8 cellular contexts compared by ENCODE assay signal in genomic region chr19:45692187-45693111, GRCh38. TPM values are rescaled to one million over a fixed set of nuclear protein-coding genes. Genes with fewer than 3 reads are reported as not detected.
DNase-seq lines count a peak whose midpoint lies in the region; ATAC-seq, FAIRE-seq and TF ChIP-seq lines count a peak whose summit lies in the region.

QPCTL (plus strand) TSS chr19:45692666; CDS start chr19:45692704, 38 bp downstream.

- H3K27ac ChIP-seq in OCI-LY3 (ENCODE audit: low read length) (peak within 1 kb of the TSS; percentile 72), endothelial cell of umbilical vein (ENCODE audit: insufficient read depth, low read depth, low read length) (peak within 1 kb of the TSS; percentile 82)

- H4K20me1 ChIP-seq in OCI-LY3 (ENCODE audit: insufficient read depth, low read length): no peaks in the 10 kb centered on the region
- no peaks in the 10 kb centered on the region for H4K20me1 ChIP-seq in endothelial cell of umbilical vein (replicated peaks; ENCODE audit: control insufficient read depth, extremely low read depth, insufficient read depth, low read length)

- peak within 1 kb of the TSS; percentile 90 for H3K9ac ChIP-seq in OCI-LY3 (ENCODE audit: low read length)
- peak within 1 kb of the TSS; percentile 88 for H3K9ac ChIP-seq in endothelial cell of umbilical vein (replicated peaks; ENCODE audit: extremely low read depth, insufficient read depth, low read length)

- TF ChIP-seq CTCF in OCI-LY3 (IDR thresholded peaks at IDR 0.05; ENCODE audit: low read depth, low read length) (no peak), endothelial cell of umbilical vein (IDR thresholded peaks at IDR 0.05; ENCODE audit: extremely low read depth in 1 of 2, insufficient read depth in 1 of 2, low read depth in 1 of 2, low read length in 2 of 2) (no peak)

- peak; percentile 76 for TF ChIP-seq POLR2A in endothelial cell of umbilical vein (IDR thresholded peaks at IDR 0.05; ENCODE audit: low read depth, low read length)

- H3K9me1 ChIP-seq in endothelial cell of umbilical vein (replicated peaks; ENCODE audit: control insufficient read depth, extremely low read depth, insufficient read depth, low read length): no peaks in the 10 kb centered on the region

- ATAC-seq in GM21515 (IDR thresholded peaks at IDR 0.05; ENCODE audit: unreplicated experiment): peak; percentile 76

- H3K4me2 ChIP-seq in OCI-LY3 (ENCODE audit: low read length) (peak within 1 kb of the TSS; percentile 76), endothelial cell of umbilical vein (ENCODE audit: insufficient read depth, low read length) (peak within 1 kb of the TSS; percentile 74)

- BruUV-seq in endothelial cell of umbilical vein (replicated peaks; lab: Mats Ljungman, UMichigan): TSS peak; percentile 71

- intact Hi-C loops in endothelial cell of umbilical vein (cut with micrococcal nuclease): loop anchor here (1.0 to 5.0 kb wide), 9 partner anchors 11 to 265 kb away; partner anchors contain the start of gene FBXO46

- POLR2A ChIA-PET in endothelial cell of umbilical vein (lab: Charles Lee): interaction anchor here (0.5 to 1.8 kb wide), 8 partner anchors 15 to 1138 kb away, joined by 3 to 10 read pairs (median 4); partner anchors contain the start of gene SIX5

- H3K9me3 ChIP-seq in OCI-LY3 (ENCODE audit: insufficient read depth, low read length): no peaks in the 10 kb centered on the region
- H3K9me3 ChIP-seq in endothelial cell of umbilical vein (replicated peaks; ENCODE audit: control insufficient read depth, insufficient read depth, low read length): no peaks in the 10 kb centered on the region

- peak within 1 kb of the TSS; percentile 87 for H3K4me3 ChIP-seq in OCI-LY3 (ENCODE audit: low read length)
- peak within 1 kb of the TSS; percentile 70 to 93 (median 85) for H3K4me3 ChIP-seq in endothelial cell of umbilical vein (replicated peaks in 1 of 3; ENCODE audit: insufficient read depth in 1 of 3, low read depth in 1 of 3, low read length in 3 of 3)

- CTCF ChIA-PET in endothelial cell of umbilical vein (lab: Charles Lee): interaction anchor here (0.6 to 5.1 kb wide), 32 partner anchors 9 to 253 kb away, joined by 3 to 56 read pairs (median 6); partner anchors contain the start of genes FBXO46, GIPR, MEIOSIN and SIX5

- H3K79me2 ChIP-seq in OCI-LY3 (ENCODE audit: low read length) (peaks cover 40% of the 10 kb centered on the region), endothelial cell of umbilical vein (ENCODE audit: control insufficient read depth, insufficient read depth, low read length) (peaks cover 24% of the 10 kb centered on the region)

- peak; percentile 99 for FAIRE-seq in endothelial cell of umbilical vein (lab: Jason Lieb, UNC)

- DNase-seq in D341Med (ENCODE audit: low spot score): peak; percentile 94
- peak; percentile 96 for DNase-seq in HuH-7 (ENCODE audit: low spot score)
- peak; percentile 94 for DNase-seq in activated T-cell treated with anti-CD3 and anti-CD28 coated beads for 1 hour (ENCODE audit: low read depth)
- peak; percentile 100 for DNase-seq in endothelial cell of umbilical vein (ENCODE audit: low read depth, low spot score)
- DNase-seq in midbrain (lab: John Stamatoyannopoulos, UW): peak; percentile 98
- DNase-seq in stimulated activated CD8-positive, alpha-beta memory T cell treated with anti-CD3 and anti-CD28 coated beads, Interleukin-2, amount 100 ng/mL, for 1 hour (ENCODE audit: low read depth in 2 of 2): peak; percentile 88 to 95

- H3K4me1 ChIP-seq in OCI-LY3 (ENCODE audit: low read length): peaks cover 12% of the 10 kb centered on the region
- H3K4me1 ChIP-seq in endothelial cell of umbilical vein (ENCODE audit: control insufficient read depth, extremely low read depth, insufficient read depth, low read length): peaks cover 9% of the 10 kb centered on the region

- H2AFZ ChIP-seq in OCI-LY3 (ENCODE audit: low read depth, low read length) (peak within 1 kb of the TSS; percentile 83), endothelial cell of umbilical vein (ENCODE audit: low read depth, low read length) (peak within 1 kb of the TSS; percentile 80)

- H3K27me3 ChIP-seq in OCI-LY3 (ENCODE audit: low read depth, low read length) (no peaks in the 10 kb centered on the region), endothelial cell of umbilical vein (ENCODE audit: control insufficient read depth in 2 of 2, insufficient read depth in 2 of 2, low read length in 2 of 2) (no peaks in the 10 kb centered on the region)

- dilution Hi-C loops in endothelial cell of umbilical vein (cut with MboI; ENCODE audit: extremely low pct_ligation_motif_present, low sequenced_read_pairs): no loop called here

- H3K36me3 ChIP-seq in OCI-LY3 (replicated peaks; ENCODE audit: low read depth, low read length) (peaks cover 37% of the 10 kb centered on the region), endothelial cell of umbilical vein (ENCODE audit: control insufficient read depth in 2 of 2, extremely low read depth in 1 of 2, insufficient read depth in 2 of 2, low read length in 2 of 2) (peaks cover 6 to 13% of the 10 kb centered on the region in 2 experiments)

TF ChIP-seq in endothelial cell of umbilical vein, 7 proteins besides CTCF, POLR2A, EP300 and RAD21:
- TF ChIP-seq POLR2AphosphoS5 (IDR thresholded peaks at IDR 0.05; ENCODE audit: insufficient read depth, low read depth, low read length) (peak; percentile 73), FOS (IDR thresholded peaks at IDR 0.05; ENCODE audit: borderline replicate concordance, insufficient read depth, low read length) (no peak)

RNA-seq across cellular contexts. Expression of gene QPCTL, which starts in this region (rescaled TPM):
- total RNA-seq in endothelial cell of umbilical vein: 15.3 and 17.6 TPM in 2 replicates
- 22.5 and 26.0 TPM in 2 replicates for polyA plus RNA-seq in endothelial cell of umbilical vein
- polyA plus RNA-seq in endothelial cell of umbilical vein (2011; cell fraction: cytosol; rRNA removed): 13.4 and 14.5 TPM in 2 replicates
- polyA plus RNA-seq in endothelial cell of umbilical vein (2011; cell fraction: nucleus; rRNA removed): 19.3 and 20.3 TPM in 2 replicates
- 9.4 and 12.6 TPM in 2 replicates for polyA plus RNA-seq in endothelial cell of umbilical vein (2012)
- 12.0 and 15.8 TPM in 2 replicates for polyA minus RNA-seq in endothelial cell of umbilical vein
- 11.7 TPM for polyA minus RNA-seq in endothelial cell of umbilical vein (2011; cell fraction: cytosol; rRNA and poly(A)+ RNA removed)
- polyA minus RNA-seq in endothelial cell of umbilical vein (2011; cell fraction: nucleus; rRNA and poly(A)+ RNA removed): 3.7 and 3.8 TPM in 2 replicates

Comparison
In these comparisons a context has a peak if more than half of its experiments do, and no peak if none do; other contexts are left out.
1. Peak in every context shown above with its lines: DNase-seq, ATAC-seq, H3K4me3 ChIP-seq and H3K27ac ChIP-seq.